21 cellular contexts compared by ENCODE assay signal in genomic region chr12:131077931-131078391, GRCh38.
DNase-seq lines count a peak whose midpoint lies in the region; ATAC-seq and TF ChIP-seq lines count a peak whose summit lies in the region.
"Had no signal": no experiment of that assay in that cellular context is flagged by ENCODE, and none has a peak within 500 bp of the region (broad histone marks: within the 10 kb centered on the region; RNA-seq: fewer than 3 reads in every experiment).

No MANE protein-coding gene starts in this region.

- TF ChIP-seq CTCF in heart left ventricle (IDR thresholded peaks at IDR 0.05) = no peak
- no peak for TF ChIP-seq CTCF in endodermal cell (conservative IDR thresholded peaks at IDR 0.05)
- TF ChIP-seq CTCF in osteoblast (IDR thresholded peaks at IDR 0.05; ENCODE audit: extremely low read depth, low read depth, low read length) = no peak

- no peaks in the 10 kb centered on the region for H3K4me1 Mint-ChIP-seq in endodermal cell
- H3K4me1 Mint-ChIP-seq: IgD-negative memory B cell had no signal

- H3K9ac ChIP-seq in endodermal cell (ENCODE audit: extremely low read depth, low read length, poor library complexity, severe bottlenecking) = no peak overlapping the region

- H3K4me3 ChIP-seq in heart left ventricle = no peak overlapping the region
- H3K4me3 ChIP-seq in endodermal cell (ENCODE audit: low read length) = no peak overlapping the region
- no peak overlapping the region for H3K4me3 ChIP-seq in osteoblast (ENCODE audit: insufficient read depth, low read length)
- H3K4me3 ChIP-seq: A549, PC-9 had no signal

- H4K20me1 ChIP-seq in osteoblast (ENCODE audit: insufficient read depth, low read length) = no peaks in the 10 kb centered on the region

- H3K36me3 ChIP-seq in heart left ventricle (peaks cover 0 to 33% (median 0%) of the 10 kb centered on the region in 9 donors), endodermal cell (ENCODE audit: control insufficient read depth, insufficient read depth, low read length) (no peaks in the 10 kb centered on the region), osteoblast (ENCODE audit: insufficient read depth, low read length) (no peaks in the 10 kb centered on the region)
- H3K36me3 ChIP-seq: BE2C had no signal

- H3K4me1 ChIP-seq in heart left ventricle = peaks cover 0 to 19% (median 14%) of the 10 kb centered on the region in 12 donors
- H3K4me1 ChIP-seq in endodermal cell (ENCODE audit: control insufficient read depth, insufficient read depth, low read length) = no peaks in the 10 kb centered on the region
- no peaks in the 10 kb centered on the region for H3K4me1 ChIP-seq in osteoblast (ENCODE audit: insufficient read depth, low read length)
- H3K4me1 ChIP-seq: A549, BE2C had no signal

- DNase-seq in heart left ventricle (peak in 3 of 5 donors; percentile 1 to 31 (median 7)), cardiac septum (ENCODE audit: low spot score) (no peak), endodermal cell (peak; percentile 44), osteoblast (ENCODE audit: insufficient read length, low spot score, missing footprints) (peak; percentile 74), substantia nigra (lab: John Stamatoyannopoulos, UW) (no peak), inferior parietal cortex (ENCODE audit: extremely low spot score) (no peak), NCI-H345 treated with DMSO at 0.1 percent for 48 hours (lab: John Stamatoyannopoulos, UW; ENCODE audit: unreplicated experiment) (no peak)
- DNase-seq: BE2C, EL, GF-D8, NCI-H1105, NCI-H146, NCI-H2029, NCI-H2227 treated with DMSO at 0.1 percent for 48 hours, NCI-H510A treated with DMSO at 0.1 percent for 48 hours, NCI-H748 treated with DMSO at 0.1 percent for 48 hours, PC-9, SHP77 treated with DMSO at 0.1 percent for 48 hours had no signal

- TF ChIP-seq POLR2A in heart left ventricle (IDR thresholded peaks at IDR 0.05) = no peak

- intact Hi-C loops in heart left ventricle (cut with DNase I) (no loop called here), cardiac septum (cut with DNase I) (no loop called here)

- H3K4me3 Mint-ChIP-seq in endodermal cell = no peak overlapping the region
- H3K4me3 Mint-ChIP-seq: IgD-negative memory B cell had no signal

- ATAC-seq in heart left ventricle = no peak

- H3K36me3 Mint-ChIP-seq in endodermal cell (ENCODE audit: low read depth) = no peaks in the 10 kb centered on the region
- H3K36me3 Mint-ChIP-seq: IgD-negative memory B cell had no signal

- no peak overlapping the region for H3K27ac Mint-ChIP-seq in endodermal cell

- H2AFZ ChIP-seq in osteoblast (ENCODE audit: low read length) = no peak overlapping the region
- H2AFZ ChIP-seq: PC-9 had no signal

- no peaks in the 10 kb centered on the region for H3K27me3 ChIP-seq in heart left ventricle
- no peaks in the 10 kb centered on the region for H3K27me3 ChIP-seq in endodermal cell (ENCODE audit: control insufficient read depth, insufficient read depth, low read length, poor library complexity, severe bottlenecking)
- H3K27me3 ChIP-seq in osteoblast (ENCODE audit: insufficient read depth, low read length) = no peaks in the 10 kb centered on the region

- H3K27ac ChIP-seq in heart left ventricle (no peak overlapping the region), endodermal cell (ENCODE audit: low read depth, low read length) (no peak overlapping the region), osteoblast (ENCODE audit: low read depth, low read length) (no peak overlapping the region), substantia nigra (ENCODE audit: low read depth, low read length, poor library complexity, severe bottlenecking) (no peak overlapping the region)
- H3K27ac ChIP-seq: A549, PC-9, RWPE1 had no signal

- no peak overlapping the region for H3K4me2 ChIP-seq in osteoblast (ENCODE audit: insufficient read depth, low read length)
- H3K4me2 ChIP-seq: A549, PC-9 had no signal

- WGBS in heart left ventricle, 4 donors = 65 to 78% (median 72%) methylated on average over 11 of the region's 11 CpGs
- WGBS in endodermal cell (ENCODE audit: insufficient coverage in 1 of 2, insufficient read length in 1 of 2), 2 experiments = 88 to 93% methylated on average over 6 to 11 of the region's 11 CpGs

- H3K27me3 Mint-ChIP-seq in endodermal cell (ENCODE audit: insufficient read depth) = no peaks in the 10 kb centered on the region

- peaks cover 0 to 5% (median 0%) of the 10 kb centered on the region in 12 donors for H3K9me3 ChIP-seq in heart left ventricle
- H3K9me3 ChIP-seq in endodermal cell (ENCODE audit: control insufficient read depth, low read length) = no peaks in the 10 kb centered on the region
- no peaks in the 10 kb centered on the region for H3K9me3 ChIP-seq in osteoblast (ENCODE audit: low read depth, low read length)
- H3K9me3 ChIP-seq: A549, BE2C had no signal

- H3K9me3 Mint-ChIP-seq in endodermal cell = peaks cover 14% of the 10 kb centered on the region
- H3K9me3 Mint-ChIP-seq: IgD-negative memory B cell had no signal

- no peaks in the 10 kb centered on the region for H3K79me2 ChIP-seq in osteoblast (ENCODE audit: insufficient read depth, low read length)

Comparison
In these comparisons a context has a peak if more than half of its experiments do, and no peak if none do; other contexts are left out.
1. DNase-seq: peak in heart left ventricle (3 of 5), endodermal cell (single experiment) and osteoblast (single experiment); none in cardiac septum (single experiment), substantia nigra (0 of 49), inferior parietal cortex (single experiment) and NCI-H345 treated with DMSO at 0.1 percent for 48 hours (single experiment).